ENCODE assay signal across 3 cellular contexts in the genomic region with DNA sequence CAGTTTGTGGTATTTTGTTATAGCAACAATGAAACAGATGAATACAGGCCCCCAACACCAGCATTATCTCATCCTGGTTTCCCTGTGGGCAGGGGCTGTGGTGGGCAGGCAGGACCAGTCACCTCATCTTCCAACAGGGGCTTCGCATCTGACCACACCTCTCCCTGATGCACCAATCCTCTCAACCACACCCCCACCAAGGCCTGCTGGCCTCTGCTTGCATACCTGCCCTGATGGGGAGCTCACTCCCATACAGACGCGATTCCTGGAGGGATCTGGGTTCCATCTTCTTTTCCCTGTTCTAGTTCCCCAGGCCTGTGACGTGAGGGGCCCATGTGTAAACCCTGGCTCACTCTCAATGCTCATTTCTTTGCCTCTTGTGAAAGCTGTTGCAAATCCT. TPM values are rescaled to one million over a fixed set of nuclear protein-coding genes. Genes with fewer than 3 reads are reported as not detected.
"Had no signal": no experiment of that assay in that cellular context is flagged by ENCODE, and none has a peak within 500 bp of the region (broad histone marks: within the 10 kb centered on the region; RNA-seq: fewer than 3 reads in every experiment).

No MANE protein-coding gene starts in this region.

RNA-seq across cellular contexts. Expression of a gene that starts 56.9 kb away (rescaled TPM):
- total RNA-seq: activated B cell treated with CpG ODN at 0.5 μM for 24 hours; activated CD4-positive, alpha-beta T cell treated with anti-CD3 and anti-CD28 coated beads, Interleukin-2, amount 10 ng/mL, durations not matched to agents 24 days and 14 days; activated CD8-positive, alpha-beta memory T cell treated with anti-CD3 and anti-CD28 coated beads, Interleukin-2, amount 10 ng/mL, durations not matched to agents 7 days and 5 days had no signal
